1 cellular context compared by ENCODE assay signal in genomic region chr11:78715639-78716311, GRCh38.
TF ChIP-seq lines count a peak whose summit lies in the region.

No MANE protein-coding gene starts in this region.

TF ChIP-seq in HepG2, 621 proteins besides CTCF, POLR2A, EP300 and RAD21 (continued from another document and continues in another):
- TF ChIP-seq ZNF407 (CRISPR knock-in tag; IDR thresholded peaks at IDR 0.05; ENCODE audit: not compliant biosample characterization), result no peak
- no peak for TF ChIP-seq ETV5 (CRISPR knock-in tag; IDR thresholded peaks at IDR 0.05; ENCODE audit: borderline replicate concordance)
- no peak for TF ChIP-seq U2AF1 (optimal IDR thresholded peaks at IDR 0.05; ENCODE audit: low read depth, low read length)
- TF ChIP-seq ZNF546 (CRISPR knock-in tag; conservative IDR thresholded peaks at IDR 0.05), result no peak
- no peak for TF ChIP-seq HOXA7 (CRISPR knock-in tag; IDR thresholded peaks at IDR 0.05)
- TF ChIP-seq ZNF800 (CRISPR knock-in tag; IDR thresholded peaks at IDR 0.05), result no peak
- TF ChIP-seq PRDM4 (CRISPR knock-in tag; IDR thresholded peaks at IDR 0.05; ENCODE audit: borderline replicate concordance), result no peak
- 0 out of 2 replicates have a peak, but pooled peaks have one; percentile 39 for TF ChIP-seq ZNF574 (CRISPR knock-in tag; IDR thresholded peaks at IDR 0.05)
- no peak for TF ChIP-seq SAFB2 (CRISPR knock-in tag; IDR thresholded peaks at IDR 0.05; ENCODE audit: borderline replicate concordance, low read depth)
- TF ChIP-seq ZNF430 (CRISPR knock-in tag; IDR thresholded peaks at IDR 0.05), result no peak
- no peak for TF ChIP-seq DZIP1 (CRISPR knock-in tag; IDR thresholded peaks at IDR 0.05)
- peak; percentile 52 for TF ChIP-seq XRCC5 (optimal IDR thresholded peaks at IDR 0.05; ENCODE audit: low read length)
- no peak for TF ChIP-seq XBP1 (CRISPR knock-in tag; IDR thresholded peaks at IDR 0.05)
- TF ChIP-seq ZBTB3 (CRISPR knock-in tag; IDR thresholded peaks at IDR 0.05; ENCODE audit: borderline replicate concordance, low read depth), result no peak
- TF ChIP-seq ZEB1 (IDR thresholded peaks at IDR 0.05; ENCODE audit: insufficient replicate concordance, low read depth), result no peak
- TF ChIP-seq ZNF101 (CRISPR knock-in tag; IDR thresholded peaks at IDR 0.05; ENCODE audit: borderline replicate concordance, low read depth), result no peak
- TF ChIP-seq MED1 (CRISPR knock-in tag; IDR thresholded peaks at IDR 0.05), result no peak
- peak; percentile 33; the same call in 1 of the 2 replicates for TF ChIP-seq SMC3 (IDR thresholded peaks at IDR 0.05; ENCODE audit: low read length)
- TF ChIP-seq NR2C2 (CRISPR knock-in tag; IDR thresholded peaks at IDR 0.05; ENCODE audit: borderline replicate concordance), result no peak
- no peak for TF ChIP-seq ZNF576 (CRISPR knock-in tag; IDR thresholded peaks at IDR 0.05)
- no peak for TF ChIP-seq NPAS2 (CRISPR knock-in tag; IDR thresholded peaks at IDR 0.05; ENCODE audit: borderline replicate concordance)
- no peak for TF ChIP-seq NRL (CRISPR knock-in tag; IDR thresholded peaks at IDR 0.05; ENCODE audit: borderline replicate concordance)
- no peak for TF ChIP-seq CERS6 (CRISPR knock-in tag; IDR thresholded peaks at IDR 0.05)
- 0 out of 2 replicates have a peak, but pooled peaks have one; percentile 17 for TF ChIP-seq FOSL1 (CRISPR knock-in tag; IDR thresholded peaks at IDR 0.05; ENCODE audit: borderline replicate concordance)
- no peak for TF ChIP-seq ZMYM2 (CRISPR knock-in tag; IDR thresholded peaks at IDR 0.05)
- TF ChIP-seq ZNF337 (CRISPR knock-in tag; IDR thresholded peaks at IDR 0.05; ENCODE audit: borderline replicate concordance, low read depth), result no peak
- no peak for TF ChIP-seq ZHX2 (IDR thresholded peaks at IDR 0.05; ENCODE audit: low read depth)
- TF ChIP-seq ZHX2 (CRISPR knock-in tag; IDR thresholded peaks at IDR 0.05; ENCODE audit: borderline replicate concordance), result no peak
